ENCODE assay signal across 23 cellular contexts in genomic region chr1:214214851-214215250, GRCh38.
"Had no signal": no experiment of that assay in that cellular context is flagged by ENCODE, and none has a peak within 500 bp of the region (broad histone marks: within the 10 kb centered on the region; RNA-seq: fewer than 3 reads in every experiment).

No MANE protein-coding gene starts in this region.

- H3K27ac Mint-ChIP-seq: activated CD4-positive, alpha-beta memory T cell treated with anti-CD3 and anti-CD28 coated beads for 36 hours; activated CD4-positive, alpha-beta T cell treated with anti-CD3 and anti-CD28 coated beads, Interleukin-2, amount 10 ng/mL, durations not matched to agents 24 days and 14 days; activated T-cell treated with anti-CD3 and anti-CD28 coated beads, Interleukin-2, amount 50 U/mL, for 24 hours; activated T-helper 17 cell treated with anti-CD3 and anti-CD28 coated beads, Interleukin-2, amount 50 U/mL, for 72 hours; T-helper 1 cell treated with Interleukin-12 subunit alpha and Interleukin-12 subunit beta and Interleukin-4 antibody, amounts not matched to agents 30 μg/mL and 1 μg/mL, for 36 hours had no signal

- H3K9ac ChIP-seq: parathyroid adenoma had no signal

- H3K4me1 Mint-ChIP-seq: activated CD4-positive, alpha-beta T cell treated with anti-CD3 and anti-CD28 coated beads, Interleukin-2, amount 10 ng/mL, durations not matched to agents 24 days and 14 days; activated T-helper 17 cell treated with anti-CD3 and anti-CD28 coated beads, Interleukin-2, amount 50 U/mL, for 72 hours had no signal

- ATAC-seq: activated T-helper 17 cell treated with anti-CD3 and anti-CD28 coated beads, Interleukin-2, amount 50 U/mL, for 72 hours; foreskin keratinocyte had no signal

- H3K4me1 ChIP-seq: parathyroid adenoma, tibial artery had no signal

- H3K4me3 Mint-ChIP-seq: activated CD4-positive, alpha-beta memory T cell treated with anti-CD3 and anti-CD28 coated beads for 36 hours; activated CD4-positive, alpha-beta T cell treated with anti-CD3 and anti-CD28 coated beads, Interleukin-2, amount 10 ng/mL, durations not matched to agents 24 days and 14 days; activated T-cell treated with anti-CD3 and anti-CD28 coated beads, Interleukin-2, amount 50 U/mL, for 24 hours; activated T-helper 17 cell treated with anti-CD3 and anti-CD28 coated beads, Interleukin-2, amount 50 U/mL, for 72 hours; naive B cell; T-helper 1 cell treated with Interleukin-12 subunit alpha and Interleukin-12 subunit beta and Interleukin-4 antibody, amounts not matched to agents 30 μg/mL and 1 μg/mL, for 36 hours had no signal

- DNase-seq: activated CD4-positive, alpha-beta memory T cell treated with anti-CD3 and anti-CD28 coated beads for 36 hours; activated CD4-positive, alpha-beta T cell treated with anti-CD3 and anti-CD28 coated beads, Interleukin-2, amount 10 ng/mL, durations not matched to agents 24 days and 14 days; activated CD4-positive, CD25-positive, alpha-beta regulatory T cell treated with anti-CD3 and anti-CD28 coated beads, Interleukin-2, amount 50 U/mL, for 72 hours; activated CD8-positive, alpha-beta memory T cell treated with anti-CD3 and anti-CD28 coated beads, Interleukin-2, amount 50 U/mL, for 4 hours; activated gamma-delta T cell treated with Interleukin-2 at 50 U/mL for 16 hours; activated naive CD4-positive, alpha-beta T cell treated with anti-CD3 and anti-CD28 coated beads, Interleukin-2, amount 50 U/mL, for 16 hours; activated T-cell treated with anti-CD3 and anti-CD28 coated beads, Interleukin-2, amount 50 U/mL, for 24 hours; foreskin keratinocyte; left lung; naive B cell; psoas muscle; sigmoid colon; stimulated activated CD4-positive, alpha-beta T cell treated with anti-CD3 and anti-CD28 coated beads, Interleukin-15, amount 100 ng/mL, for 24 hours; stimulated activated naive CD4-positive, alpha-beta T cell; T-helper 9 cell; tibial artery had no signal

- H3K9me3 ChIP-seq: esophagus muscularis mucosa, heart left ventricle, left lung, psoas muscle, sigmoid colon, suprapubic skin, tibial artery had no signal

- H3K9me3 Mint-ChIP-seq: activated CD4-positive, alpha-beta memory T cell treated with anti-CD3 and anti-CD28 coated beads for 36 hours; activated CD4-positive, alpha-beta T cell treated with anti-CD3 and anti-CD28 coated beads, Interleukin-2, amount 10 ng/mL, durations not matched to agents 24 days and 14 days; activated T-cell treated with anti-CD3 and anti-CD28 coated beads, Interleukin-2, amount 50 U/mL, for 24 hours; activated T-helper 17 cell treated with anti-CD3 and anti-CD28 coated beads, Interleukin-2, amount 50 U/mL, for 72 hours; naive B cell; nephron progenitor cell; T-helper 1 cell treated with Interleukin-12 subunit alpha and Interleukin-12 subunit beta and Interleukin-4 antibody, amounts not matched to agents 30 μg/mL and 1 μg/mL, for 36 hours had no signal

- H3K27ac ChIP-seq: esophagus muscularis mucosa, foreskin keratinocyte, left lung, parathyroid adenoma, psoas muscle, sigmoid colon, suprapubic skin, tibial artery had no signal

- H3K27me3 ChIP-seq: foreskin keratinocyte, heart left ventricle, sigmoid colon, suprapubic skin had no signal

- H3K36me3 ChIP-seq: esophagus muscularis mucosa, heart left ventricle, left lung, sigmoid colon, suprapubic skin, tibial artery had no signal

- H3K4me3 ChIP-seq: esophagus muscularis mucosa, suprapubic skin, tibial artery had no signal

- H3K79me2 ChIP-seq: parathyroid adenoma had no signal

- H3K36me3 Mint-ChIP-seq: activated CD4-positive, alpha-beta memory T cell treated with anti-CD3 and anti-CD28 coated beads for 36 hours; naive B cell had no signal
